ENCODE assay signal across 8 cellular contexts in the genomic region with DNA sequence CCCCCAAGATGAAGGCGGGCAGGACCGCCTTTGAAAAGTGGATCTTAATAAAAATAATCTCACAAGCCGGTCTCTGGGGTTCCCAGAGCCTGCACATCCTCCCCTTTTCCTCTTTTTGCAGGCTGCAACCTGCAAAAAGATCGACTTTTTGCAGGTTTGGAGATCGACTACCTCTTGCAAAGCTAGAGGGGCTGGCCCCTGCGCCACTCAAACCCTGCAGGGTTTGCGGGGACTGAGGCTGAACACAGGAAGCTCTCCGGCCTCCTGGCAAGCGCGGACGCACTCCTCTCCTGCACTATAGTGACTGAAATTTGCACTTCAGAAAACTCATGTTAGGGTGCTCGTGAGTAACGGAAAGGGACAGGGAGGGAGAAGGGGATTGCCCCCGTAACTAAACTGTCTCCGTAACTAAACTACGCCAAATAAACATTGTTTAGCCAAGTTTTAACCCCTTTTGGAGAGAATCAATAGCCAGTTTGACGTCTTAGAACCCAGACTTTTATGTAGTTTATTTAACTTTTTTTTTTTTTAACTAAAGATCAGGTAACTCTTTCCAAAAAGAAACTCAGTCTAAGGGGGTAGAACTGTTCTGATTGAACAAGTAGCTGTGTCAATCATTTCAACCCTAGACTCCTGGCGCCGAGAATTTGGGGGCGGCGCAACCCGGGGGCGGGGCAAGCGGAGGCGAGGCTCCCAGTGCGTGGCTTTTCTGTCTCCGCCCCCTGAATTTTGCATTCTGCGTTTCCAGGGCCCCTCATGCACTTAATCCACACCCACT. TPM values are rescaled to one million over a fixed set of nuclear protein-coding genes. Genes with fewer than 3 reads are reported as not detected.
DNase-seq lines count a peak whose midpoint lies in the region; ATAC-seq and TF ChIP-seq lines count a peak whose summit lies in the region.

No MANE protein-coding gene starts in this region.

- H3K4me3 ChIP-seq in HAP-1 (peak overlapping the region; percentile 47), ectodermal cell (ENCODE audit: insufficient read depth, low read depth, low read length) (peak overlapping the region; percentile 94)

- in situ Hi-C loops in HAP-1 (cut with MboI; ENCODE audit: low sequenced_read_pairs) = loop anchor here (5.0 kb wide), 1 partner anchor 819 kb away; no protein-coding TSS in a partner anchor

- H3K36me3 Mint-ChIP-seq in activated CD8-positive, alpha-beta T cell treated with anti-CD3 and anti-CD28 coated beads for 36 hours (ENCODE audit: low read depth) = no peaks in the 10 kb centered on the region

- POLR2A ChIA-PET in activated CD8-positive, alpha-beta T cell treated with anti-CD3 and anti-CD28 coated beads for 36 hours (lab: Charles Lee) = no interaction called here

- peak; percentile 74 for ATAC-seq in activated CD8-positive, alpha-beta T cell treated with anti-CD3 and anti-CD28 coated beads for 36 hours
- ATAC-seq in HG02610 (IDR thresholded peaks at IDR 0.05; ENCODE audit: unreplicated experiment) = no peak

- H3K9me3 ChIP-seq in HAP-1 = no peaks in the 10 kb centered on the region
- no peaks in the 10 kb centered on the region for H3K9me3 ChIP-seq in ectodermal cell (ENCODE audit: control insufficient read depth, low read length)

- TF ChIP-seq CTCF in activated CD8-positive, alpha-beta T cell treated with anti-CD3 and anti-CD28 coated beads for 36 hours (IDR thresholded peaks at IDR 0.05) = no peak

- H3K27ac Mint-ChIP-seq in activated CD8-positive, alpha-beta T cell treated with anti-CD3 and anti-CD28 coated beads for 36 hours = no peak overlapping the region

- H3K27me3 Mint-ChIP-seq in activated CD8-positive, alpha-beta T cell treated with anti-CD3 and anti-CD28 coated beads for 36 hours = peaks cover 56% of the 10 kb centered on the region

- H3K9me3 Mint-ChIP-seq in activated CD8-positive, alpha-beta T cell treated with anti-CD3 and anti-CD28 coated beads for 36 hours = no peaks in the 10 kb centered on the region

- intact Hi-C loops in activated CD8-positive, alpha-beta T cell treated with anti-CD3 and anti-CD28 coated beads for 36 hours (cut with micrococcal nuclease) = no loop called here

- H3K4me1 ChIP-seq in HAP-1 (peaks cover 44% of the 10 kb centered on the region), ectodermal cell (ENCODE audit: control insufficient read depth, insufficient read depth, low read length) (peaks cover 38% of the 10 kb centered on the region)

- H3K4me3 Mint-ChIP-seq in activated CD8-positive, alpha-beta T cell treated with anti-CD3 and anti-CD28 coated beads for 36 hours = peak overlapping the region; percentile 74

- peak; percentile 70 for DNase-seq in Ammon's horn (ENCODE audit: low spot score)
- peak; percentile 92 to 97 for DNase-seq in HAP-1 (ENCODE audit: low spot score in 2 of 2)
- peak; percentile 88 for DNase-seq in NCI-H345 treated with DMSO at 0.1 percent for 48 hours (lab: John Stamatoyannopoulos, UW; ENCODE audit: unreplicated experiment)
- DNase-seq in activated CD8-positive, alpha-beta T cell treated with anti-CD3 and anti-CD28 coated beads for 36 hours = peak; percentile 87
- DNase-seq in lung microvascular endothelial cell (ENCODE audit: low read depth in 2 of 2) = peak; percentile 42 to 79
- peak; percentile 32 for DNase-seq in stimulated activated CD8-positive, alpha-beta memory T cell treated with anti-CD3 and anti-CD28 coated beads, Interleukin-12 subunit alpha, Interleukin-12 subunit beta, amount 100 ng/mL, for 1 hour (ENCODE audit: low read depth)

- WGBS in ectodermal cell, 2 experiments = 0 to 1% methylated on average over 26 to 28 of the region's 28 CpGs

- CTCF ChIA-PET in activated CD8-positive, alpha-beta T cell treated with anti-CD3 and anti-CD28 coated beads for 36 hours (lab: Charles Lee) = interaction anchor here (1.6 to 2.0 kb wide), 3 partner anchors 10 to 818 kb away, joined by 5 to 9 read pairs (median 5); no protein-coding TSS in a partner anchor

- H3K4me1 Mint-ChIP-seq in activated CD8-positive, alpha-beta T cell treated with anti-CD3 and anti-CD28 coated beads for 36 hours (ENCODE audit: low read depth) = peaks cover 23% of the 10 kb centered on the region

- H3K36me3 ChIP-seq in HAP-1 (replicated peaks) = no peaks in the 10 kb centered on the region
- peaks cover 5% of the 10 kb centered on the region for H3K36me3 ChIP-seq in ectodermal cell (ENCODE audit: control insufficient read depth, insufficient read depth, low read length)

- H3K27ac ChIP-seq in ectodermal cell (ENCODE audit: insufficient read depth, low read depth, low read length, poor library complexity, severe bottlenecking) = peak overlapping the region; percentile 85

- H3K27me3 ChIP-seq in HAP-1 (ENCODE audit: low read depth) (no peaks in the 10 kb centered on the region), ectodermal cell (ENCODE audit: control insufficient read depth, insufficient read depth, low read length, poor library complexity, severe bottlenecking) (no peaks in the 10 kb centered on the region)

RNA-seq across cellular contexts. Expression of gene IGFBP5, which starts 2.5 kb away (rescaled TPM):
- total RNA-seq in activated CD8-positive, alpha-beta T cell treated with anti-CD3 and anti-CD28 coated beads for 36 hours = not detected
- 351 TPM for polyA plus RNA-seq in ectodermal cell (2013, experiment 1 of 4)
- polyA plus RNA-seq in ectodermal cell (2013, experiment 2 of 4) = 469 TPM
- polyA plus RNA-seq in ectodermal cell (2013, experiment 3 of 4) = 223 TPM
- polyA plus RNA-seq in ectodermal cell (2013, experiment 4 of 4) = 273 TPM
- 0.20 and 5.0 TPM in 2 replicates for total RNA-seq in lung microvascular endothelial cell

RNA-seq across cellular contexts. Expression of gene IGFBP2, which starts 59.6 kb away (rescaled TPM):
- total RNA-seq in activated CD8-positive, alpha-beta T cell treated with anti-CD3 and anti-CD28 coated beads for 36 hours = 100 to 1,000 TPM; 123 to 124 TPM
- polyA plus RNA-seq in ectodermal cell (2013, experiment 1 of 4) = 981 TPM
- 842 TPM for polyA plus RNA-seq in ectodermal cell (2013, experiment 2 of 4)
- polyA plus RNA-seq in ectodermal cell (2013, experiment 3 of 4) = 728 TPM
- polyA plus RNA-seq in ectodermal cell (2013, experiment 4 of 4) = 791 TPM
- total RNA-seq in lung microvascular endothelial cell = 24.0 and 56.2 TPM in 2 replicates

Comparison
In these comparisons a context has a peak if more than half of its experiments do, and no peak if none do; other contexts are left out.
1. DNase-seq: peak in every context shown above with its lines; median percentile 94 in HAP-1; 88 in NCI-H345 treated with DMSO at 0.1 percent for 48 hours; 87 in activated CD8-positive, alpha-beta T cell treated with anti-CD3 and anti-CD28 coated beads for 36 hours; 70 in Ammon's horn; 60 in lung microvascular endothelial cell; 32 in stimulated activated CD8-positive, alpha-beta memory T cell treated with anti-CD3 and anti-CD28 coated beads, Interleukin-12 subunit alpha, Interleukin-12 subunit beta, amount 100 ng/mL, for 1 hour.